1 cellular context compared by ENCODE assay signal in the genomic region with DNA sequence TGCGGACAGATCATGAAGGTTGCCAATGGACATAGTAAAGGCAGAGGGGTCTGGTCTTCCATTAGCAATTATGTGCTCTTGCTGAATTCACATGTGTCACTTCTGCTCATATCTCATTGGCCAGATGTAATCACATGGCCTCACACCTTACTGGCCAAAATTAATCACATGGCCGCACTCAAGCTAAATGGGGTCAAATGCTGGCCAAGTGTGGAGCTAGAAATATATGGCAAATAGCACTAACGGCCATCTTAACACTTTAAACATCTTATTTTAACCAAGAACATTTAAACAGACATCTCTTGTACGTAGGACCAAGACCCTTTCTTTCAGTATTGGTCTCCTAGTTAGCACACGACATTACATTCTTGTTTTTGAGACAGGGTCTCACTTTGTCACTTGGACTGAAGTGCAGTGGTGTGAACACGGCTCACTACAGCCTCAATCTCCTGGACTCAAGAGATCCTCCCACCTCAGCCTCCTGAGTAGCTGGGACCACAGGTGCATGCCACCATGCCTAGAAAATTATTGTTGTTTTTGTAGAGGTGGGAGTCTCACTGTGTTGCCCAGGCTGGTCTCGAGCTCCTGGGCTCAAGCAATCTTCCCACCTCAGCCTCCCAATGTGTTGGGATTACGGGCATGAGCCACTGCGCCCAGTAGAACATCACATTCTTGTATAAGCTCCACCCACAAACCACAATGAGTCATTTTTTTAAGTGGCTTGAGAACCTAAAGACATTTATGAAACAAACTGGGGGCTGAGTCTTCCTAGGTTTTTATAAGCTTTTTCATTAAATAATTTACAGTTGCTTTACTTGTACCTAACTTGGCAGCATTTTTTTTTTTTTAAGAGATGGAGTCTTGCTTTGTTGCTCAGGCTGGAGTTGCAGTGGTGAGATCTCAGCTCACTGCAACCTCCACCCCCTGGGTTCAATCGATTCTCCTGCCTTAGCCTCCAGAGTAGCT.
TF ChIP-seq lines count a peak whose summit lies in the region.

No MANE protein-coding gene starts in this region.

TF ChIP-seq in K562, 482 proteins besides CTCF, POLR2A, EP300 and RAD21 (continued from another document):
- TF ChIP-seq FOXK2 (conservative IDR thresholded peaks at IDR 0.05 in 1 of 2, IDR thresholded peaks at IDR 0.05 in 1 of 2; ENCODE audit: low read depth in 2 of 2) (peak in 1 of 2 experiments; percentile 31; a peak in 1 of 4 replicates), ZNF778 (CRISPR knock-in tag; IDR thresholded peaks at IDR 0.05) (no peak), LEF1 (IDR thresholded peaks at IDR 0.05) (peak; percentile 48; the same call in 1 of the 2 replicates), NRF1 (conservative IDR thresholded peaks at IDR 0.05 in 1 of 2, IDR thresholded peaks at IDR 0.05 in 1 of 2) (peak in 1 of 2 experiments; percentile 20; a peak in 1 of 4 replicates), CTBP1 (IDR thresholded peaks at IDR 0.05; ENCODE audit: borderline replicate concordance) (peak; percentile 42; the same call in 1 of the 2 replicates), KAT2B (IDR thresholded peaks at IDR 0.05; ENCODE audit: low read depth, low read length) (no peak), SMARCC2 (IDR thresholded peaks at IDR 0.05; ENCODE audit: low read depth) (peak; percentile 61; the same call in 1 of the 2 replicates), USF2 (CRISPR knock-in tag; IDR thresholded peaks at IDR 0.05) (peak; percentile 92), EP400 (IDR thresholded peaks at IDR 0.05) (no peak; the same call in 1 of the 2 replicates), RAD51 (IDR thresholded peaks at IDR 0.05; ENCODE audit: borderline replicate concordance, low read depth) (peak; percentile 91), NFYB (IDR thresholded peaks at IDR 0.05; ENCODE audit: extremely low read depth, insufficient read length) (peak; percentile 73), NONO (IDR thresholded peaks at IDR 0.05; ENCODE audit: low read depth in 2 of 2, low read length in 1 of 2) (0 out of 4 replicates have a peak, but pooled peaks of 1 of the 2 experiments have one; percentile 27), ZNF644 (tag; IDR thresholded peaks at IDR 0.05; ENCODE audit: low read depth) (0 out of 2 replicates have a peak, but pooled peaks have one; percentile 47), MTA3 (IDR thresholded peaks at IDR 0.05; ENCODE audit: borderline replicate concordance) (no peak), KAT8 (IDR thresholded peaks at IDR 0.05; ENCODE audit: low read depth) (no peak), TFAM (CRISPR knock-in tag; conservative IDR thresholded peaks at IDR 0.05) (no peak), SREBF2 (CRISPR knock-in tag; IDR thresholded peaks at IDR 0.05) (no peak), U2AF2 (optimal IDR thresholded peaks at IDR 0.05; ENCODE audit: low read depth, low read length) (no peak)
- TF ChIP-seq, protein P1, sequence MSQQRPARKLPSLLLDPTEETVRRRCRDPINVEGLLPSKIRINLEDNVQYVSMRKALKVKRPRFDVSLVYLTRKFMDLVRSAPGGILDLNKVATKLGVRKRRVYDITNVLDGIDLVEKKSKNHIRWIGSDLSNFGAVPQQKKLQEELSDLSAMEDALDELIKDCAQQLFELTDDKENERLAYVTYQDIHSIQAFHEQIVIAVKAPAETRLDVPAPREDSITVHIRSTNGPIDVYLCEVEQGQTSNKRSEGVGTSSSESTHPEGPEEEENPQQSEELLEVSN (IDR thresholded peaks at IDR 0.05; ENCODE audit: borderline replicate concordance in 1 of 2, extremely low read depth in 1 of 2, insufficient read depth in 1 of 2, insufficient read length in 1 of 2, low read depth in 1 of 2, low read length in 1 of 2, poor library complexity in 1 of 2, severe bottlenecking in 1 of 2): peak; percentile 70 to 82
- TF ChIP-seq, protein P2, sequence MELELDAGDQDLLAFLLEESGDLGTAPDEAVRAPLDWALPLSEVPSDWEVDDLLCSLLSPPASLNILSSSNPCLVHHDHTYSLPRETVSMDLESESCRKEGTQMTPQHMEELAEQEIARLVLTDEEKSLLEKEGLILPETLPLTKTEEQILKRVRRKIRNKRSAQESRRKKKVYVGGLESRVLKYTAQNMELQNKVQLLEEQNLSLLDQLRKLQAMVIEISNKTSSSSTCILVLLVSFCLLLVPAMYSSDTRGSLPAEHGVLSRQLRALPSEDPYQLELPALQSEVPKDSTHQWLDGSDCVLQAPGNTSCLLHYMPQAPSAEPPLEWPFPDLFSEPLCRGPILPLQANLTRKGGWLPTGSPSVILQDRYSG (tag; conservative IDR thresholded peaks at IDR 0.05; ENCODE audit: low read depth): no peak
TF ChIP-seq in K562: peak in this region for 60.
